ENCODE assay signal across 7 cellular contexts in genomic region chr7:129781856-129782256, GRCh38.
DNase-seq lines count a peak whose midpoint lies in the region; ATAC-seq and TF ChIP-seq lines count a peak whose summit lies in the region.

No MANE protein-coding gene starts in this region.

- H3K4me1 Mint-ChIP-seq in activated naive CD8-positive, alpha-beta T cell treated with anti-CD3 and anti-CD28 coated beads, Interleukin-2, amount 50 U/mL, for 24 hours = peaks cover 43% of the 10 kb centered on the region

- peak overlapping the region; percentile 6 for H3K4me3 Mint-ChIP-seq in activated naive CD8-positive, alpha-beta T cell treated with anti-CD3 and anti-CD28 coated beads, Interleukin-2, amount 50 U/mL, for 24 hours

- H3K9ac ChIP-seq in Karpas-422 (ENCODE audit: low read length) = no peak overlapping the region

- H3K27me3 Mint-ChIP-seq in activated naive CD8-positive, alpha-beta T cell treated with anti-CD3 and anti-CD28 coated beads, Interleukin-2, amount 50 U/mL, for 24 hours = peaks cover 69% of the 10 kb centered on the region

- peaks cover 10% of the 10 kb centered on the region; the same call in 1 of the 2 replicates for H4K20me1 ChIP-seq in Karpas-422 (ENCODE audit: insufficient read depth, low read depth, low read length)

- no peaks in the 10 kb centered on the region for H3K9me3 ChIP-seq in Karpas-422 (ENCODE audit: low read length)
- H3K9me3 ChIP-seq in neutrophil = no peaks in the 10 kb centered on the region
- H3K9me3 ChIP-seq in tibial artery = no peaks in the 10 kb centered on the region

- H3K27ac ChIP-seq in Karpas-422 (ENCODE audit: low read length) (no peak overlapping the region), neutrophil (no peak overlapping the region), tibial artery (no peak overlapping the region)

- H3K4me2 ChIP-seq in Karpas-422 (ENCODE audit: low read depth, low read length, poor library complexity, severe bottlenecking) = peak overlapping the region; percentile 90

- DNase-seq in DMS53 (lab: John Stamatoyannopoulos, UW) (peak; percentile 85), Karpas-422 (no peak), tibial artery (no peak), A172 (ENCODE audit: low spot score) (no peak)
- DNase-seq in activated naive CD8-positive, alpha-beta T cell treated with anti-CD3 and anti-CD28 coated beads, Interleukin-2, amount 50 U/mL, for 24 hours = no peak

- no peaks in the 10 kb centered on the region for H3K9me2 ChIP-seq in Karpas-422 (replicated peaks; ENCODE audit: insufficient read depth, low read length)

- intact Hi-C loops in tibial artery (cut with DNase I; ENCODE audit: low total_unique reads) = no loop called here

- H3K79me2 ChIP-seq in Karpas-422 (ENCODE audit: low read length) = peaks cover 17% of the 10 kb centered on the region

- no peak overlapping the region for H2AFZ ChIP-seq in Karpas-422 (ENCODE audit: low read length)

- no peaks in the 10 kb centered on the region for H3K27me3 ChIP-seq in Karpas-422 (ENCODE audit: low read length)
- peaks cover 100% of the 10 kb centered on the region for H3K27me3 ChIP-seq in neutrophil
- peaks cover 34 to 99% of the 10 kb centered on the region in 2 donors for H3K27me3 ChIP-seq in tibial artery

- no peak overlapping the region for H3K27ac Mint-ChIP-seq in activated naive CD8-positive, alpha-beta T cell treated with anti-CD3 and anti-CD28 coated beads, Interleukin-2, amount 50 U/mL, for 24 hours

- no peaks in the 10 kb centered on the region for H3K9me3 Mint-ChIP-seq in activated naive CD8-positive, alpha-beta T cell treated with anti-CD3 and anti-CD28 coated beads, Interleukin-2, amount 50 U/mL, for 24 hours

- no peaks in the 10 kb centered on the region for H3K36me3 ChIP-seq in Karpas-422 (ENCODE audit: insufficient read depth, low read length)
- no peaks in the 10 kb centered on the region for H3K36me3 ChIP-seq in neutrophil
- H3K36me3 ChIP-seq in tibial artery = no peaks in the 10 kb centered on the region

- H3K4me3 ChIP-seq in Karpas-422 (ENCODE audit: low read length) (peak overlapping the region; percentile 86; the same call in 1 of the 2 replicates), neutrophil (ENCODE audit: low read depth in 1 of 2, low read length in 1 of 2) (peak overlapping the region; percentile 68 to 69), tibial artery (peak overlapping the region in 1 of 2 donors; percentile 6)

- H3K36me3 Mint-ChIP-seq in activated naive CD8-positive, alpha-beta T cell treated with anti-CD3 and anti-CD28 coated beads, Interleukin-2, amount 50 U/mL, for 24 hours (ENCODE audit: low read depth) = peaks cover 2% of the 10 kb centered on the region

- peaks cover 35% of the 10 kb centered on the region for H3K4me1 ChIP-seq in Karpas-422 (ENCODE audit: low read length)
- peaks cover 65 to 68% of the 10 kb centered on the region in 2 experiments for H3K4me1 ChIP-seq in neutrophil (ENCODE audit: control insufficient read depth in 1 of 2, insufficient read depth in 1 of 2, low read depth in 1 of 2, low read length in 1 of 2)
- peaks cover 5 to 75% (median 67%) of the 10 kb centered on the region in 4 donors for H3K4me1 ChIP-seq in tibial artery

- no peak for ATAC-seq in activated naive CD8-positive, alpha-beta T cell treated with anti-CD3 and anti-CD28 coated beads, Interleukin-2, amount 50 U/mL, for 24 hours
- ATAC-seq in HG03139 (IDR thresholded peaks at IDR 0.05; ENCODE audit: unreplicated experiment) = no peak

- TF ChIP-seq CTCF in neutrophil (IDR thresholded peaks at IDR 0.05) (no peak), tibial artery (IDR thresholded peaks at IDR 0.05) (no peak)
